1 cellular context compared by ENCODE assay signal in the genomic region with DNA sequence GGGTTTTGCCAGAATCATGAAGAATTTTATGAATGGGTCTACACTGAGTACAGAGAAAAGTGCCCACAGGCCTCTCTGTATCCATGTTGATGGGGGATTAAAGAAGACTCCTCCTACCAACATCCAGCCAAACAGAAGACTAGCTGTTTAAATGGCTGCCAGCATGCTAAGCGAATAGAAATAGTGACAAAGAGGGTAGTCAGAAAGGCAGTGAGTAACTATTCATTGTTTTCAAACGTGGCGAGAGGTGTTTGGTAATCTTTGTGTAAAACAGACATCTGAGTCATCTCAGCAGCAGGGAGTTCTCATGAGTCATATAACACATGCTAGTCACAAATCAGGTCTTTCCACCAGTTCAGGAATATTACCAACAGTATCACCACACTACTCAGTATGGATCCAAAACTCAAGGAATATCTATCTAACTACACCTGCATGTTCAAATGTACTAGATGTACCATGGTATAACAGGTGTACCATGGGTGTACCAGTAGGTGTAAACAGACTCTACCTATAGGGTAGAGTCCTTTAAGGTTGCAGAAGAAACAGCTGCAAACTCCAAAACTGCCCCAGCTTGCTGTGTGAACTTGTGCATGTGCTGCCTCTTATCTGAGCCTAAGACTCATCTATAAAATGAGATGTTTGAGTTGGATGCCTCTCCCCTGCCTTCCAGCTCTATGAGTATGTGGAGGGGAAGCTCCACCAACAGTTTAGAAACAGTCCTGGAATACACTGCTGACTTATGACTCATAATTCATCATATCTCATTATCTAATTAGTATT.
A peak's percentile ranks its signal among the peaks of the same experiment; 100 is the strongest.
TF ChIP-seq lines count a peak whose summit lies in the region.

No MANE protein-coding gene starts in this region.

TF ChIP-seq in K562, 482 proteins besides CTCF, POLR2A, EP300 and RAD21 (continued from another document and continues in another):
- no peak for TF ChIP-seq MNT (conservative IDR thresholded peaks at IDR 0.05)
- no peak for TF ChIP-seq NR4A1 (CRISPR knock-in tag; IDR thresholded peaks at IDR 0.05)
- peak; percentile 93 for TF ChIP-seq NR4A1 (tag; IDR thresholded peaks at IDR 0.05)
- no peak for TF ChIP-seq SP2 (IDR thresholded peaks at IDR 0.05; ENCODE audit: extremely low read depth, low read depth, low read length, poor library complexity, severe bottlenecking)
- no peak for TF ChIP-seq SETDB1 (IDR thresholded peaks at IDR 0.05; ENCODE audit: low read length)
- TF ChIP-seq ARID1B (IDR thresholded peaks at IDR 0.05) = peak; percentile 71
- peak; percentile 66; the same call in 1 of the 2 replicates for TF ChIP-seq HBP1 (CRISPR knock-in tag; IDR thresholded peaks at IDR 0.05)
- no peak for TF ChIP-seq ZFP1 (CRISPR knock-in tag; IDR thresholded peaks at IDR 0.05)
- no peak for TF ChIP-seq NKRF (IDR thresholded peaks at IDR 0.05; ENCODE audit: borderline replicate concordance)
- TF ChIP-seq CAMTA2 (CRISPR knock-in tag; conservative IDR thresholded peaks at IDR 0.05) = no peak
- peak; percentile 12; the same call in 1 of the 2 replicates for TF ChIP-seq MAFF (IDR thresholded peaks at IDR 0.05; ENCODE audit: low read length)
- TF ChIP-seq CXXC5 (CRISPR knock-in tag; IDR thresholded peaks at IDR 0.05) = 0 out of 2 replicates have a peak, but pooled peaks have one; percentile 20
- TF ChIP-seq SMARCA4 (IDR thresholded peaks at IDR 0.05) = peak; percentile 58; the same call in 1 of the 2 replicates
- no peak for TF ChIP-seq ZNF586 (CRISPR knock-in tag; conservative IDR thresholded peaks at IDR 0.05)
- TF ChIP-seq ZNF133 (CRISPR knock-in tag; IDR thresholded peaks at IDR 0.05) = no peak
- no peak for TF ChIP-seq EZH2 (IDR thresholded peaks at IDR 0.05; ENCODE audit: borderline replicate concordance, low read depth, low read length)
- 0 out of 2 replicates have a peak, but pooled peaks have one; percentile 20 for TF ChIP-seq ZNF76 (CRISPR knock-in tag; IDR thresholded peaks at IDR 0.05; ENCODE audit: borderline replicate concordance)
- no peak for TF ChIP-seq ZNF408 (CRISPR knock-in tag; IDR thresholded peaks at IDR 0.05; ENCODE audit: low read depth)
- TF ChIP-seq JUND (IDR thresholded peaks at IDR 0.05; ENCODE audit: borderline replicate concordance, low read depth, low read length) = peak; percentile 92
- peak; percentile 95 for TF ChIP-seq JUND (tag; IDR thresholded peaks at IDR 0.05; ENCODE audit: borderline replicate concordance, low read depth, low read length)
- TF ChIP-seq HMG20B (CRISPR knock-in tag; IDR thresholded peaks at IDR 0.05) = no peak
- TF ChIP-seq SOX6 (IDR thresholded peaks at IDR 0.05) = peak; percentile 72; the same call in 1 of the 2 replicates
- TF ChIP-seq, protein P1, sequence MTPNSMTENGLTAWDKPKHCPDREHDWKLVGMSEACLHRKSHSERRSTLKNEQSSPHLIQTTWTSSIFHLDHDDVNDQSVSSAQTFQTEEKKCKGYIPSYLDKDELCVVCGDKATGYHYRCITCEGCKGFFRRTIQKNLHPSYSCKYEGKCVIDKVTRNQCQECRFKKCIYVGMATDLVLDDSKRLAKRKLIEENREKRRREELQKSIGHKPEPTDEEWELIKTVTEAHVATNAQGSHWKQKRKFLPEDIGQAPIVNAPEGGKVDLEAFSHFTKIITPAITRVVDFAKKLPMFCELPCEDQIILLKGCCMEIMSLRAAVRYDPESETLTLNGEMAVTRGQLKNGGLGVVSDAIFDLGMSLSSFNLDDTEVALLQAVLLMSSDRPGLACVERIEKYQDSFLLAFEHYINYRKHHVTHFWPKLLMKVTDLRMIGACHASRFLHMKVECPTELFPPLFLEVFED (CRISPR knock-in tag; conservative IDR thresholded peaks at IDR 0.05) = peak; percentile 94
- TF ChIP-seq HDAC8 (tag; IDR thresholded peaks at IDR 0.05) = peak; percentile 92
- TF ChIP-seq POLR2H (tag; IDR thresholded peaks at IDR 0.05; ENCODE audit: low read depth) = no peak
- TF ChIP-seq, protein P2, sequence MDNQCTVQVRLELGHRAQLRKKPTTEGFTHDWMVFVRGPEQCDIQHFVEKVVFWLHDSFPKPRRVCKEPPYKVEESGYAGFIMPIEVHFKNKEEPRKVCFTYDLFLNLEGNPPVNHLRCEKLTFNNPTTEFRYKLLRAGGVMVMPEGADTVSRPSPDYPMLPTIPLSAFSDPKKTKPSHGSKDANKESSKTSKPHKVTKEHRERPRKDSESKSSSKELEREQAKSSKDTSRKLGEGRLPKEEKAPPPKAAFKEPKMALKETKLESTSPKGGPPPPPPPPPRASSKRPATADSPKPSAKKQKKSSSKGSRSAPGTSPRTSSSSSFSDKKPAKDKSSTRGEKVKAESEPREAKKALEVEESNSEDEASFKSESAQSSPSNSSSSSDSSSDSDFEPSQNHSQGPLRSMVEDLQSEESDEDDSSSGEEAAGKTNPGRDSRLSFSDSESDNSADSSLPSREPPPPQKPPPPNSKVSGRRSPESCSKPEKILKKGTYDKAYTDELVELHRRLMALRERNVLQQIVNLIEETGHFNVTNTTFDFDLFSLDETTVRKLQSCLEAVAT (IDR thresholded peaks at IDR 0.05) = no peak
- TF ChIP-seq ZNF263 (CRISPR knock-in tag; IDR thresholded peaks at IDR 0.05; ENCODE audit: borderline replicate concordance) = no peak
- no peak for TF ChIP-seq PCBP2 (IDR thresholded peaks at IDR 0.05; ENCODE audit: low read depth, low read length, poor library complexity, severe bottlenecking)
- no peak for TF ChIP-seq RFX7 (CRISPR knock-in tag; IDR thresholded peaks at IDR 0.05)
- TF ChIP-seq LEF1 (IDR thresholded peaks at IDR 0.05) = no peak
- TF ChIP-seq NCOR1 (IDR thresholded peaks at IDR 0.05) = no peak
- TF ChIP-seq HCFC1 (IDR thresholded peaks at IDR 0.05; ENCODE audit: low read depth, low read length) = no peak
- no peak for TF ChIP-seq ELF1 (tag; IDR thresholded peaks at IDR 0.05)
- TF ChIP-seq GATA2 (CRISPR knock-in tag; IDR thresholded peaks at IDR 0.05) = no peak
- no peak for TF ChIP-seq ARID3A (IDR thresholded peaks at IDR 0.05; ENCODE audit: borderline replicate concordance, low read depth, low read length)
- no peak for TF ChIP-seq CTCFL (IDR thresholded peaks at IDR 0.05; ENCODE audit: borderline replicate concordance, insufficient read depth, low read depth, low read length, poor library complexity, severe bottlenecking)
- TF ChIP-seq TFAM (CRISPR knock-in tag; conservative IDR thresholded peaks at IDR 0.05) = no peak
- TF ChIP-seq MAX (CRISPR knock-in tag; IDR thresholded peaks at IDR 0.05) = 0 out of 2 replicates have a peak, but pooled peaks have one; percentile 27
- TF ChIP-seq TSC22D4 (tag; IDR thresholded peaks at IDR 0.05) = no peak
- no peak for TF ChIP-seq MYBL2 (IDR thresholded peaks at IDR 0.05; ENCODE audit: low read depth)
- no peak for TF ChIP-seq MYBL2 (CRISPR knock-in tag; IDR thresholded peaks at IDR 0.05; ENCODE audit: borderline replicate concordance)
- TF ChIP-seq, protein P3, sequence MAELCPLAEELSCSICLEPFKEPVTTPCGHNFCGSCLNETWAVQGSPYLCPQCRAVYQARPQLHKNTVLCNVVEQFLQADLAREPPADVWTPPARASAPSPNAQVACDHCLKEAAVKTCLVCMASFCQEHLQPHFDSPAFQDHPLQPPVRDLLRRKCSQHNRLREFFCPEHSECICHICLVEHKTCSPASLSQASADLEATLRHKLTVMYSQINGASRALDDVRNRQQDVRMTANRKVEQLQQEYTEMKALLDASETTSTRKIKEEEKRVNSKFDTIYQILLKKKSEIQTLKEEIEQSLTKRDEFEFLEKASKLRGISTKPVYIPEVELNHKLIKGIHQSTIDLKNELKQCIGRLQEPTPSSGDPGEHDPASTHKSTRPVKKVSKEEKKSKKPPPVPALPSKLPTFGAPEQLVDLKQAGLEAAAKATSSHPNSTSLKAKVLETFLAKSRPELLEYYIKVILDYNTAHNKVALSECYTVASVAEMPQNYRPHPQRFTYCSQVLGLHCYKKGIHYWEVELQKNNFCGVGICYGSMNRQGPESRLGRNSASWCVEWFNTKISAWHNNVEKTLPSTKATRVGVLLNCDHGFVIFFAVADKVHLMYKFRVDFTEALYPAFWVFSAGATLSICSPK (IDR thresholded peaks at IDR 0.05; ENCODE audit: borderline replicate concordance) = no peak
- TF ChIP-seq ZNF77 (CRISPR knock-in tag; IDR thresholded peaks at IDR 0.05) = no peak
- TF ChIP-seq SIRT6 (IDR thresholded peaks at IDR 0.05; ENCODE audit: low read depth, low read length) = no peak
